23 cellular contexts compared by ENCODE assay signal in genomic region chr17:6376901-6377300, GRCh38. TPM values are rescaled to one million over a fixed set of nuclear protein-coding genes. Genes with fewer than 3 reads are reported as not detected.
"Had no signal": no experiment of that assay in that cellular context is flagged by ENCODE, and none has a peak within 500 bp of the region (broad histone marks: within the 10 kb centered on the region; RNA-seq: fewer than 3 reads in every experiment).

No MANE protein-coding gene starts in this region.

- H3K4me3 Mint-ChIP-seq: immature natural killer cell; naive thymus-derived CD8-positive, alpha-beta T cell had no signal

- H3K27me3 ChIP-seq: adrenal gland, thyroid gland had no signal

- H3K36me3 Mint-ChIP-seq: immature natural killer cell had no signal

- DNase-seq: activated CD4-positive, alpha-beta T cell treated with anti-CD3 and anti-CD28 coated beads, Interleukin-2, amount 50 U/mL, for 4 hours; activated CD4-positive, CD25-positive, alpha-beta regulatory T cell treated with anti-CD3 and anti-CD28 coated beads, Interleukin-2, amount 50 U/mL, for 72 hours; activated gamma-delta T cell; adrenal gland; central memory CD4-positive, alpha-beta T cell; dorsolateral prefrontal cortex; immature natural killer cell; mesendoderm; naive thymus-derived CD8-positive, alpha-beta T cell; posterior cingulate gyrus; stimulated activated CD4-positive, alpha-beta T cell treated with anti-CD3 and anti-CD28 coated beads, Interleukin-12 subunit alpha, Interleukin-12 subunit beta, amount 100 ng/mL, for 4 hours; stimulated activated CD4-positive, alpha-beta T cell treated with anti-CD3 and anti-CD28 coated beads, Interleukin-2, amount 100 ng/mL, for 24 hours; stimulated activated naive CD4-positive, alpha-beta T cell treated with Interleukin-2 at 50 U/mL for 16 hours; T-helper 1 cell; T1000; thyroid gland had no signal

- H3K4me1 ChIP-seq: adrenal gland, thyroid gland had no signal

- H3K4me1 Mint-ChIP-seq: immature natural killer cell had no signal

- ATAC-seq: activated naive CD4-positive, alpha-beta T cell treated with anti-CD3 and anti-CD28 coated beads, Interleukin-2, amount 50 U/mL, for 72 hours; naive thymus-derived CD8-positive, alpha-beta T cell; SK-N-SH treated with all-trans-retinoic acid at 6 μM for 48 hours had no signal

- H3K4me3 ChIP-seq: adrenal gland, dorsolateral prefrontal cortex, thyroid gland had no signal

- H3K36me3 ChIP-seq: adrenal gland, thyroid gland had no signal

- H3K9me3 ChIP-seq: adrenal gland, thyroid gland had no signal

- H3K27ac ChIP-seq: adrenal gland, dorsolateral prefrontal cortex, thyroid gland had no signal

- H3K27ac Mint-ChIP-seq: activated naive CD4-positive, alpha-beta T cell treated with anti-CD3 and anti-CD28 coated beads, Interleukin-2, amount 50 U/mL, for 72 hours; immature natural killer cell; naive thymus-derived CD8-positive, alpha-beta T cell had no signal

RNA-seq across cellular contexts. Expression of gene AIPL1, which starts 58.0 kb away (rescaled TPM):
- total RNA-seq: activated CD8-positive, alpha-beta memory T cell treated with anti-CD3 and anti-CD28 coated beads for 36 hours; activated naive CD4-positive, alpha-beta T cell treated with anti-CD3 and anti-CD28 coated beads, Interleukin-2, amount 50 U/mL, for 72 hours; adrenal gland; frontal cortex; lower leg skin; naive thymus-derived CD8-positive, alpha-beta T cell; subcutaneous adipose tissue; thyroid gland; ureter had no signal
